8 cellular contexts compared by ENCODE assay signal in genomic region chr18:8610442-8610801, GRCh38. TPM values are rescaled to one million over a fixed set of nuclear protein-coding genes. Genes with fewer than 3 reads are reported as not detected.
A peak's percentile ranks its signal among the peaks of the same experiment; 100 is the strongest.
DNase-seq lines count a peak whose midpoint lies in the region; ATAC-seq and TF ChIP-seq lines count a peak whose summit lies in the region.

No MANE protein-coding gene starts in this region.

- no peaks in the 10 kb centered on the region for H3K9me3 Mint-ChIP-seq in activated CD4-positive, alpha-beta memory T cell treated with anti-CD3 and anti-CD28 coated beads for 36 hours

- no peaks in the 10 kb centered on the region for H3K27me3 Mint-ChIP-seq in activated CD4-positive, alpha-beta memory T cell treated with anti-CD3 and anti-CD28 coated beads for 36 hours

- TF ChIP-seq CTCF in cardiac muscle cell (IDR thresholded peaks at IDR 0.05; ENCODE audit: low read depth, low read length) (no peak), heart left ventricle (IDR thresholded peaks at IDR 0.05) (no peak), gastrocnemius medialis (IDR thresholded peaks at IDR 0.05 in 4 of 5, conservative IDR thresholded peaks at IDR 0.05 in 1 of 5) (no peak)

- WGBS in heart left ventricle, 4 donors: 1 to 3% (median 2%) methylated on average over 11 of the region's 11 CpGs

- no peaks in the 10 kb centered on the region for H3K9me3 ChIP-seq in cardiac muscle cell (ENCODE audit: low read depth)
- H3K9me3 ChIP-seq in heart left ventricle: no peaks in the 10 kb centered on the region
- no peaks in the 10 kb centered on the region for H3K9me3 ChIP-seq in gastrocnemius medialis

- peak overlapping the region; percentile 81 for H3K4me3 Mint-ChIP-seq in activated CD4-positive, alpha-beta memory T cell treated with anti-CD3 and anti-CD28 coated beads for 36 hours

- peaks cover 11% of the 10 kb centered on the region for H3K4me1 ChIP-seq in cardiac muscle cell (ENCODE audit: low read depth)
- H3K4me1 ChIP-seq in heart left ventricle: peaks cover 6 to 64% (median 47%) of the 10 kb centered on the region in 12 donors
- H3K4me1 ChIP-seq in gastrocnemius medialis: peaks cover 57 to 65% of the 10 kb centered on the region in 2 donors

- CTCF ChIA-PET in activated CD4-positive, alpha-beta memory T cell treated with anti-CD3 and anti-CD28 coated beads for 36 hours (lab: Charles Lee): no interaction called here

- H3K27me3 ChIP-seq in cardiac muscle cell: peaks cover 5% of the 10 kb centered on the region
- H3K27me3 ChIP-seq in heart left ventricle: no peaks in the 10 kb centered on the region
- H3K27me3 ChIP-seq in gastrocnemius medialis: no peaks in the 10 kb centered on the region

- H3K36me3 ChIP-seq in cardiac muscle cell (no peaks in the 10 kb centered on the region), heart left ventricle (peaks cover 0 to 11% (median 0%) of the 10 kb centered on the region in 9 donors), gastrocnemius medialis (peaks cover 0 to 7% of the 10 kb centered on the region in 2 donors)

- H3K4me1 Mint-ChIP-seq in activated CD4-positive, alpha-beta memory T cell treated with anti-CD3 and anti-CD28 coated beads for 36 hours (ENCODE audit: low read depth): peaks cover 55% of the 10 kb centered on the region

- TF ChIP-seq POLR2A in heart left ventricle (IDR thresholded peaks at IDR 0.05) (no peak), gastrocnemius medialis (IDR thresholded peaks at IDR 0.05) (peak in 1 of 2 donors; percentile 19)

- intact Hi-C loops in cardiac septum (cut with DNase I): no loop called here
- intact Hi-C loops in activated CD4-positive, alpha-beta memory T cell treated with anti-CD3 and anti-CD28 coated beads for 36 hours (cut with micrococcal nuclease): loop anchor here (2.0 to 5.0 kb wide), 2 partner anchors 97 to 1304 kb away; partner anchors contain the start of genes MTCL1 and VAPA
- intact Hi-C loops in heart left ventricle (cut with DNase I): loop anchor here in 1 of 10 donors (1.0 kb wide), 1 partner anchor 11 kb away; no protein-coding TSS in a partner anchor
- intact Hi-C loops in gastrocnemius medialis (cut with DNase I; ENCODE audit: low total_unique reads): loop anchor here (10.0 kb wide), 1 partner anchor 1866 kb away; no protein-coding TSS in a partner anchor

- in situ Hi-C loops in gastrocnemius medialis (cut with MboI; ENCODE audit: low sequenced_read_pairs in 4 of 4): loop anchor here in 1 of 4 donors (25.0 kb wide), 1 partner anchor 1373 kb away; the partner anchor contains the start of gene LRRC30

- H3K36me3 Mint-ChIP-seq in activated CD4-positive, alpha-beta memory T cell treated with anti-CD3 and anti-CD28 coated beads for 36 hours: peaks cover 13% of the 10 kb centered on the region

- DNase-seq in cardiac muscle cell (ENCODE audit: low read depth in 1 of 2, low spot score in 1 of 2) (peak in 1 of 2 donors; percentile 35), cardiac septum (ENCODE audit: low spot score) (no peak), heart left ventricle (peak in 1 of 5 donors; percentile 54), gastrocnemius medialis (peak; percentile 54 to 71)
- DNase-seq in activated CD4-positive, alpha-beta memory T cell treated with anti-CD3 and anti-CD28 coated beads for 36 hours: peak; percentile 38

- H3K4me3 ChIP-seq in cardiac muscle cell (peak overlapping the region; percentile 71), heart left ventricle (peak overlapping the region; percentile 53 to 97 (median 88)), gastrocnemius medialis (peak overlapping the region; percentile 84 to 98 (median 93))

- ATAC-seq in heart left ventricle: peak in 2 of 4 donors; percentile 29 to 36
- peak; percentile 51 for ATAC-seq in gastrocnemius medialis
- no peak for ATAC-seq in GM18498 (IDR thresholded peaks at IDR 0.05; ENCODE audit: unreplicated experiment)
- no peak for ATAC-seq in HG03521 (IDR thresholded peaks at IDR 0.05; ENCODE audit: unreplicated experiment)
- no peak for ATAC-seq in GM19324 (IDR thresholded peaks at IDR 0.05; ENCODE audit: low FRiP score, unreplicated experiment)

- POLR2A ChIA-PET in activated CD4-positive, alpha-beta memory T cell treated with anti-CD3 and anti-CD28 coated beads for 36 hours (lab: Charles Lee): no interaction called here

- no peak overlapping the region for H3K27ac ChIP-seq in cardiac muscle cell
- peak overlapping the region in 11 of 12 donors; percentile 67 to 88 (median 77) for H3K27ac ChIP-seq in heart left ventricle
- H3K27ac ChIP-seq in gastrocnemius medialis: peak overlapping the region; percentile 90 to 97 (median 94)

- H3K27ac Mint-ChIP-seq in activated CD4-positive, alpha-beta memory T cell treated with anti-CD3 and anti-CD28 coated beads for 36 hours: peak overlapping the region; percentile 85

RNA-seq across cellular contexts. Expression of gene RAB12, which starts 1.2 kb away (rescaled TPM):
- total RNA-seq in cardiac muscle cell: 80.1 and 83.9 TPM in 2 replicates
- polyA plus RNA-seq in cardiac muscle cell: 9.8 and 12.1 TPM in 2 replicates
- total RNA-seq in cardiac septum: 86.8 TPM
- 10 to 100 TPM in 1 of 2 experiments, 1 to 10 TPM in 1; 9.4 to 10.1 TPM for total RNA-seq in activated CD4-positive, alpha-beta memory T cell treated with anti-CD3 and anti-CD28 coated beads for 36 hours
- 100 to 1,000 TPM in 5 of 9 donors, 10 to 100 TPM in 4; 66.5 to 123 (median 100) TPM for total RNA-seq in heart left ventricle
- polyA plus RNA-seq in heart left ventricle: 10 to 100 TPM; 51.5 to 62.9 TPM
- 100 to 1,000 TPM; 152 to 243 (median 213) TPM for total RNA-seq in gastrocnemius medialis

Comparison
In these comparisons a context has a peak if more than half of its experiments do, and no peak if none do; other contexts are left out.
1. ATAC-seq: peak in gastrocnemius medialis (2 of 2); none in GM18498 (single experiment), HG03521 (single experiment) and GM19324 (single experiment).
2. Peak in every context shown above with its lines, with median percentiles within 50 percentile points of each other: H3K4me3 ChIP-seq.